Comparison of ENCODE assay signal across 8 cellular contexts in genomic region chr11:72081184-72081644, GRCh38. TPM values are rescaled to one million over a fixed set of nuclear protein-coding genes. Genes with fewer than 3 reads are reported as not detected.
DNase-seq lines count a peak whose midpoint lies in the region; ATAC-seq and TF ChIP-seq lines count a peak whose summit lies in the region.

No MANE protein-coding gene starts in this region.

- no peak for ATAC-seq in stimulated activated naive CD8-positive, alpha-beta T cell treated with anti-CD3 and anti-CD28 coated beads, Interleukin-15, Interleukin-2, amounts not matched to agents 100 U/mL and 50 U/mL, for 24 hours
- ATAC-seq in HG02884 (IDR thresholded peaks at IDR 0.05; ENCODE audit: unreplicated experiment) (no peak), HG02571 (IDR thresholded peaks at IDR 0.05; ENCODE audit: unreplicated experiment) (no peak)

- H3K27ac ChIP-seq in mammary epithelial cell (ENCODE audit: insufficient read depth, low read depth, low read length) (peak overlapping the region; percentile 90), vagina (peak overlapping the region; percentile 91)

- peaks cover 19% of the 10 kb centered on the region for H3K4me1 ChIP-seq in mammary epithelial cell (ENCODE audit: insufficient read depth, low read length)
- peaks cover 30% of the 10 kb centered on the region for H3K4me1 ChIP-seq in vagina

- H3K79me2 ChIP-seq in mammary epithelial cell (ENCODE audit: insufficient read depth, low read length), result peaks cover 42% of the 10 kb centered on the region

- peak overlapping the region; percentile 54 for H3K4me2 ChIP-seq in mammary epithelial cell (ENCODE audit: insufficient read depth, low read depth, low read length)

- H3K36me3 ChIP-seq in mammary epithelial cell (ENCODE audit: insufficient read depth, low read length) (no peaks in the 10 kb centered on the region), vagina (peaks cover 0 to 1% of the 10 kb centered on the region in 2 donors)

- peak overlapping the region; percentile 97 for H3K27ac Mint-ChIP-seq in stimulated activated naive CD8-positive, alpha-beta T cell treated with anti-CD3 and anti-CD28 coated beads, Interleukin-15, Interleukin-2, amounts not matched to agents 100 ng/mL and 50 ng/mL, for 24 hours
- peak overlapping the region; percentile 97 for H3K27ac Mint-ChIP-seq in mesothelial cell of epicardium

- peak overlapping the region; percentile 91 for H3K9ac ChIP-seq in mammary epithelial cell (ENCODE audit: insufficient read depth, low read length)

- no peaks in the 10 kb centered on the region for H3K9me3 Mint-ChIP-seq in stimulated activated naive CD8-positive, alpha-beta T cell treated with anti-CD3 and anti-CD28 coated beads, Interleukin-15, Interleukin-2, amounts not matched to agents 100 ng/mL and 50 ng/mL, for 24 hours
- no peaks in the 10 kb centered on the region for H3K9me3 Mint-ChIP-seq in mesothelial cell of epicardium

- H4K20me1 ChIP-seq in mammary epithelial cell (ENCODE audit: insufficient read depth, low read length), result no peaks in the 10 kb centered on the region

- H3K27me3 ChIP-seq in mammary epithelial cell (ENCODE audit: insufficient read depth, low read length), result no peaks in the 10 kb centered on the region
- no peaks in the 10 kb centered on the region for H3K27me3 ChIP-seq in vagina

- H2AFZ ChIP-seq in mammary epithelial cell (ENCODE audit: low read depth, low read length), result peak overlapping the region; percentile 92

- 97% methylated on average over 12 of the region's 21 CpGs for WGBS in mammary epithelial cell (ENCODE audit: low coverage, missing lambda C conversion rate)

- no peak for TF ChIP-seq POLR2A in vagina (IDR thresholded peaks at IDR 0.05)

- peak overlapping the region; percentile 42 to 53 (median 50) for H3K4me3 ChIP-seq in mammary epithelial cell (replicated peaks in 1 of 3; ENCODE audit: insufficient read depth in 1 of 3, low read depth in 2 of 3, low read length in 3 of 3)
- peak overlapping the region; percentile 68 to 75 for H3K4me3 ChIP-seq in vagina

- intact Hi-C loops in mammary epithelial cell (cut with micrococcal nuclease), result loop anchor here (5.0 kb wide), 1 partner anchor 141 kb away; the partner anchor contains the start of gene INPPL1
- intact Hi-C loops in vagina (cut with DNase I), result loop anchor here (2.0 kb wide), 1 partner anchor 40 kb away; no protein-coding TSS in a partner anchor

- H3K9me3 ChIP-seq in mammary epithelial cell (replicated peaks; ENCODE audit: insufficient read depth, low read length), result no peaks in the 10 kb centered on the region
- no peaks in the 10 kb centered on the region for H3K9me3 ChIP-seq in vagina

- BruUV-seq in mammary epithelial cell (replicated peaks; lab: Mats Ljungman, UMichigan), result TSS peak; percentile 57

- H3K27me3 Mint-ChIP-seq in stimulated activated naive CD8-positive, alpha-beta T cell treated with anti-CD3 and anti-CD28 coated beads, Interleukin-15, Interleukin-2, amounts not matched to agents 100 ng/mL and 50 ng/mL, for 24 hours, result no peaks in the 10 kb centered on the region
- no peaks in the 10 kb centered on the region for H3K27me3 Mint-ChIP-seq in mesothelial cell of epicardium (ENCODE audit: low read depth)

- dilution Hi-C loops in mammary epithelial cell (cut with HindIII; ENCODE audit: low sequenced_read_pairs), result no loop called here

- in situ Hi-C loops in mammary epithelial cell (cut with MboI; ENCODE audit: low sequenced_read_pairs in 2 of 2), result no loop called here

- CTCF ChIA-PET in mammary epithelial cell (lab: Charles Lee; ENCODE audit: low non-redundant PET), result no interaction called here

- TF ChIP-seq CTCF in mammary epithelial cell (conservative IDR thresholded peaks at IDR 0.05 in 1 of 2, IDR thresholded peaks at IDR 0.05 in 1 of 2; ENCODE audit: extremely low read depth in 1 of 2, insufficient read depth in 1 of 2, low read depth in 1 of 2, low read length in 2 of 2), result no peak
- TF ChIP-seq CTCF in mesothelial cell of epicardium (IDR thresholded peaks at IDR 0.05; ENCODE audit: unreplicated experiment), result no peak
- no peak for TF ChIP-seq CTCF in vagina (IDR thresholded peaks at IDR 0.05)

- H3K36me3 Mint-ChIP-seq in stimulated activated naive CD8-positive, alpha-beta T cell treated with anti-CD3 and anti-CD28 coated beads, Interleukin-15, Interleukin-2, amounts not matched to agents 100 ng/mL and 50 ng/mL, for 24 hours (ENCODE audit: low read depth), result peaks cover 4% of the 10 kb centered on the region
- H3K36me3 Mint-ChIP-seq in mesothelial cell of epicardium, result peaks cover 4% of the 10 kb centered on the region

- H3K4me1 Mint-ChIP-seq in stimulated activated naive CD8-positive, alpha-beta T cell treated with anti-CD3 and anti-CD28 coated beads, Interleukin-15, Interleukin-2, amounts not matched to agents 100 ng/mL and 50 ng/mL, for 24 hours (ENCODE audit: low read depth), result peaks cover 45% of the 10 kb centered on the region
- peaks cover 38% of the 10 kb centered on the region for H3K4me1 Mint-ChIP-seq in mesothelial cell of epicardium

- DNase-seq in stimulated activated naive CD8-positive, alpha-beta T cell treated with anti-CD3 and anti-CD28 coated beads, Interleukin-15, Interleukin-2, amounts not matched to agents 100 U/mL and 50 U/mL, for 24 hours, result no peak
- DNase-seq in mammary epithelial cell (no peak), mesothelial cell of epicardium (ENCODE audit: low spot score in 2 of 2, unreplicated experiment in 2 of 2) (no peak), vagina (ENCODE audit: extremely low spot score in 2 of 2) (no peak), HK-2 (ENCODE audit: unreplicated experiment) (no peak)

- H3K4me3 Mint-ChIP-seq in stimulated activated naive CD8-positive, alpha-beta T cell treated with anti-CD3 and anti-CD28 coated beads, Interleukin-15, Interleukin-2, amounts not matched to agents 100 ng/mL and 50 ng/mL, for 24 hours, result peak overlapping the region; percentile 85
- H3K4me3 Mint-ChIP-seq in mesothelial cell of epicardium, result peak overlapping the region; percentile 97

RNA-seq across cellular contexts. Expression of gene LRRC51, which starts 0.6 kb away (rescaled TPM):
- total RNA-seq in mammary epithelial cell (10 to 100 TPM in 1 of 2 donors, 1 to 10 TPM in 1; 4.3 to 10.3 TPM), mesothelial cell of epicardium (3.0 to 5.2 TPM (median 4.3 TPM) in 3 replicates), vagina (5.6 TPM)
- polyA plus RNA-seq in mammary epithelial cell, result 9.0 TPM
- polyA minus RNA-seq in mammary epithelial cell, result 2.7 TPM

RNA-seq across cellular contexts. Expression of gene NUMA1, which starts 0.9 kb away (rescaled TPM):
- 100 to 1,000 TPM; 126 to 175 TPM for total RNA-seq in mammary epithelial cell
- polyA plus RNA-seq in mammary epithelial cell, result 74.4 TPM
- polyA minus RNA-seq in mammary epithelial cell, result 264 TPM
- 317 to 334 TPM (median 327 TPM) in 3 replicates for total RNA-seq in mesothelial cell of epicardium
- total RNA-seq in vagina, result 314 TPM

RNA-seq across cellular contexts. Expression of gene LAMTOR1, which starts 21.9 kb away (rescaled TPM):
- total RNA-seq in mammary epithelial cell (100 to 1,000 TPM; 105 to 183 TPM), mesothelial cell of epicardium (69.1 to 76.5 TPM (median 74.2 TPM) in 3 replicates), vagina (87.4 TPM)
- polyA plus RNA-seq in mammary epithelial cell, result 175 TPM
- 96.7 TPM for polyA minus RNA-seq in mammary epithelial cell

RNA-seq across cellular contexts. Expression of gene TOMT, which starts 24.5 kb away (rescaled TPM):
- total RNA-seq in mammary epithelial cell (under 1 TPM in 1 of 2 donors, not detected in 1; 0.17 TPM), mesothelial cell of epicardium (not detected in 3 replicates), vagina (not detected)
- not detected for polyA plus RNA-seq in mammary epithelial cell
- not detected for polyA minus RNA-seq in mammary epithelial cell

RNA-seq across cellular contexts. Expression of gene ANAPC15, which starts 31.3 kb away (rescaled TPM):
- total RNA-seq in mammary epithelial cell (10 to 100 TPM; 21.7 to 64.8 TPM), mesothelial cell of epicardium (39.3 to 39.5 TPM (median 39.4 TPM) in 3 replicates), vagina (19.9 TPM)
- 92.2 TPM for polyA plus RNA-seq in mammary epithelial cell
- polyA minus RNA-seq in mammary epithelial cell, result 17.7 TPM
